In the genomic region with DNA sequence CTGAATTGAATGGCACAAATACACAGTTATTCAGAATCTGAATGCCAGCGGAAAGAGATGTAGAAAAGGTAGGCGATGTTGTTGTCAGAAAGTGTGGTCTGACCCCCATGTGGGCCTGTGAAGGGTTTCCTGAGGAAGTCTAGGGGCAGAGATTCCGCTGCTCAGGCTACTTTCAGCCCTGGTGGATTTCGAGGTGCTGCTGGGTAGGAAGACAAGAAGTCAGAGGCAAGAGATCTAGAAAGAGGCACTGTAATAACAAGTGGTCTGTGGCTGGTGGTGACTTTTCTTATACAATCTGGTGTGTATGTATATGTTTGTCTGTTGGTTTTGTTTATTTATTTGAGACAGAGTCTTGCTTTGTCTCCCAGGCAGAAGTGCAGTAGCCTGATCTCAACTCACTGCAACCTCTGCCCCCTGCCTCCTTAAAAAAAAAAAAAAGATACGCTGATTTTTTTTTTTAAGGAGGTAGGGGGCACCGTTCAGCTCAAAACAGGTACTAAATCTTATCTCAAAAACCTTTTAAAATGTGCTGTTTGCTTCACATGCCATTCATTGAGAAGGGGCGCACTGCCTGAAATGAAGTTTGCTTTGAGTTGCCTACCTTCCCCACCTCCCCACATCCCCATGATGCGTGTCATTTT, we compare ENCODE assay signal across 12 cellular contexts. TPM values are rescaled to one million over a fixed set of nuclear protein-coding genes. Genes with fewer than 3 reads are reported as not detected.
DNase-seq lines count a peak whose midpoint lies in the region; ATAC-seq and TF ChIP-seq lines count a peak whose summit lies in the region.
"Had no signal": no experiment of that assay in that cellular context is flagged by ENCODE, and none has a peak within 500 bp of the region (broad histone marks: within the 10 kb centered on the region; RNA-seq: fewer than 3 reads in every experiment).

No MANE protein-coding gene starts in this region.

- H3K4me1 ChIP-seq in H9 (ENCODE audit: insufficient read depth, low read length) (no peaks in the 10 kb centered on the region), neural progenitor cell (no peaks in the 10 kb centered on the region), tibial nerve (no peaks in the 10 kb centered on the region)
- H3K4me1 ChIP-seq: Caco-2, psoas muscle, suprapubic skin had no signal

- H3F3A ChIP-seq in neural progenitor cell (ENCODE audit: low read depth): no peaks in the 10 kb centered on the region

- H3K9me3 Mint-ChIP-seq in H9: no peaks in the 10 kb centered on the region
- no peaks in the 10 kb centered on the region for H3K9me3 Mint-ChIP-seq in T-cell
- no peaks in the 10 kb centered on the region for H3K9me3 Mint-ChIP-seq in activated naive CD4-positive, alpha-beta T cell treated with anti-CD3 and anti-CD28 coated beads, Interleukin-2, amount 10 ng/mL, durations not matched to agents 7 days and 5 days
- no peaks in the 10 kb centered on the region for H3K9me3 Mint-ChIP-seq in neural progenitor cell

- H3K4me3 Mint-ChIP-seq in H9 (no peak overlapping the region), T-cell (peak overlapping the region; percentile 32 to 55 (median 54)), neural progenitor cell (no peak overlapping the region)
- peak overlapping the region; percentile 24 for H3K4me3 Mint-ChIP-seq in activated naive CD4-positive, alpha-beta T cell treated with anti-CD3 and anti-CD28 coated beads, Interleukin-2, amount 10 ng/mL, durations not matched to agents 7 days and 5 days

- H4K8ac ChIP-seq in H9 (replicated peaks; ENCODE audit: insufficient read length, low read depth, low read length): no peak overlapping the region

- no peak overlapping the region for H3K9ac ChIP-seq in H9 (ENCODE audit: extremely low read depth, insufficient read length, low read length)
- no peak overlapping the region for H3K9ac ChIP-seq in neural progenitor cell

- no peaks in the 10 kb centered on the region for H3K36me3 Mint-ChIP-seq in H9 (ENCODE audit: insufficient read depth in 1 of 3, low read depth in 3 of 3)
- H3K36me3 Mint-ChIP-seq in T-cell: no peaks in the 10 kb centered on the region
- H3K36me3 Mint-ChIP-seq in activated naive CD4-positive, alpha-beta T cell treated with anti-CD3 and anti-CD28 coated beads, Interleukin-2, amount 10 ng/mL, durations not matched to agents 7 days and 5 days: no peaks in the 10 kb centered on the region
- H3K36me3 Mint-ChIP-seq in neural progenitor cell: no peaks in the 10 kb centered on the region

- no peaks in the 10 kb centered on the region for H3K23me2 ChIP-seq in H9 (ENCODE audit: insufficient read length, low read depth, low read length, poor library complexity, severe bottlenecking)

- H4K20me1 ChIP-seq in H9 (ENCODE audit: control insufficient read depth, insufficient read depth, insufficient read length) (no peaks in the 10 kb centered on the region), neural progenitor cell (ENCODE audit: low read depth) (no peaks in the 10 kb centered on the region)

- H4K91ac ChIP-seq in H9 (ENCODE audit: insufficient read length, low read depth, low read length): no peak overlapping the region

- no peak overlapping the region for H2BK5ac ChIP-seq in H9 (ENCODE audit: insufficient read length, low read length)

- POLR2A ChIA-PET in T-cell (lab: Charles Lee): interaction anchor here in 1 of 2 donors (0.6 kb wide), 1 partner anchor 14 kb away, joined by 3 read pairs; no protein-coding TSS in a partner anchor

- CTCF ChIA-PET in T-cell (lab: Charles Lee): interaction anchor here in 1 of 2 donors (0.6 to 1.0 kb wide), 3 partner anchors 12 to 1163 kb away, joined by 3 to 4 read pairs (median 3); no protein-coding TSS in a partner anchor
- CTCF ChIA-PET in activated naive CD4-positive, alpha-beta T cell treated with anti-CD3 and anti-CD28 coated beads, Interleukin-2, amount 10 ng/mL, durations not matched to agents 7 days and 5 days (lab: Charles Lee): interaction anchor here (1.0 to 2.1 kb wide), 2 partner anchors 9 to 14 kb away, joined by 4 to 17 read pairs; no protein-coding TSS in a partner anchor

- WGBS in H9 (ENCODE audit: extremely low coverage, insufficient read length, low lambda C conversion rate): no CpG with 5 or more reads among the region's 8 CpGs
- WGBS in tibial nerve, 2 donors: 60 to 66% methylated on average over 8 of the region's 8 CpGs

- H3K79me2 ChIP-seq in H9 (ENCODE audit: insufficient read depth, low read length): no peaks in the 10 kb centered on the region
- H3K79me2 ChIP-seq in neural progenitor cell (ENCODE audit: low read depth): no peaks in the 10 kb centered on the region

- no peak overlapping the region for H2BK15ac ChIP-seq in H9 (ENCODE audit: low read depth, low read length)

- no peak overlapping the region for H3K23ac ChIP-seq in H9 (ENCODE audit: insufficient read length, low read depth, low read length)

- H3K27ac ChIP-seq in H9 (ENCODE audit: insufficient read length, low read depth, low read length): no peak overlapping the region
- H3K27ac ChIP-seq in neural progenitor cell: no peak overlapping the region
- no peak overlapping the region for H3K27ac ChIP-seq in tibial nerve
- H3K27ac ChIP-seq: psoas muscle, suprapubic skin had no signal

- H3K4me1 Mint-ChIP-seq in H9 (peaks cover 0 to 5% of the 10 kb centered on the region in 2 experiments; a peak in 3 of 4 replicates), T-cell (peaks cover 17 to 44% (median 25%) of the 10 kb centered on the region in 3 donors), neural progenitor cell (no peaks in the 10 kb centered on the region)
- peaks cover 28% of the 10 kb centered on the region for H3K4me1 Mint-ChIP-seq in activated naive CD4-positive, alpha-beta T cell treated with anti-CD3 and anti-CD28 coated beads, Interleukin-2, amount 10 ng/mL, durations not matched to agents 7 days and 5 days

- H2AK5ac ChIP-seq in H9 (ENCODE audit: insufficient read length, low read length): no peak overlapping the region

- H3K56ac ChIP-seq in H9 (ENCODE audit: insufficient read length, low read depth, low read length): no peak overlapping the region

- H3K27me3 ChIP-seq in H9 (ENCODE audit: insufficient read depth, low read length) (no peaks in the 10 kb centered on the region), neural progenitor cell (no peaks in the 10 kb centered on the region), MG63 (no peaks in the 10 kb centered on the region), tibial nerve (no peaks in the 10 kb centered on the region)
- H3K27me3 ChIP-seq: suprapubic skin had no signal

- H3K36me3 ChIP-seq in neural progenitor cell (no peaks in the 10 kb centered on the region), MG63 (no peaks in the 10 kb centered on the region), tibial nerve (no peaks in the 10 kb centered on the region)
- H3K36me3 ChIP-seq: suprapubic skin had no signal

- H3T11ph ChIP-seq in H9 (ENCODE audit: low read length): no peak overlapping the region

- H2AFZ ChIP-seq in H9 (ENCODE audit: low read length): no peak overlapping the region
- H2AFZ ChIP-seq in neural progenitor cell (replicated peaks): no peak overlapping the region

- H3K4me2 ChIP-seq in H9 (ENCODE audit: insufficient read depth, insufficient read length, low read length) (no peak overlapping the region), neural progenitor cell (no peak overlapping the region)

- H3K4ac ChIP-seq in H9 (ENCODE audit: low read depth, low read length): no peak overlapping the region

- H3K18ac ChIP-seq in H9 (ENCODE audit: insufficient read length, low read depth, low read length): no peak overlapping the region

- TF ChIP-seq POLR2A in tibial nerve (IDR thresholded peaks at IDR 0.05): no peak

- no peak overlapping the region for H3K4me3 ChIP-seq in neural progenitor cell
- H3K4me3 ChIP-seq in MG63: no peak overlapping the region
- no peak overlapping the region for H3K4me3 ChIP-seq in tibial nerve
- H3K4me3 ChIP-seq: psoas muscle, suprapubic skin had no signal

- H3K9me3 ChIP-seq in H9 (ENCODE audit: control insufficient read depth, low read depth, low read length) (no peaks in the 10 kb centered on the region), neural progenitor cell (ENCODE audit: low read depth) (no peaks in the 10 kb centered on the region), MG63 (no peaks in the 10 kb centered on the region), tibial nerve (no peaks in the 10 kb centered on the region)
- H3K9me3 ChIP-seq: Caco-2, psoas muscle, suprapubic skin had no signal

- H2BK20ac ChIP-seq in H9 (ENCODE audit: low read depth, low read length, poor library complexity, severe bottlenecking): no peak overlapping the region

- H2BK120ac ChIP-seq in H9 (ENCODE audit: low read depth, low read length, poor library complexity, severe bottlenecking): no peak overlapping the region

- TF ChIP-seq CTCF in H9 (conservative IDR thresholded peaks at IDR 0.05) (peak; percentile 47; the same call in 2 of the 3 replicates), neural progenitor cell (IDR thresholded peaks at IDR 0.05) (peak; percentile 14), tibial nerve (IDR thresholded peaks at IDR 0.05) (no peak)

- no peak for TF ChIP-seq EP300 in tibial nerve (IDR thresholded peaks at IDR 0.05)

- H3K14ac ChIP-seq in H9 (ENCODE audit: insufficient read depth, low read length): no peak overlapping the region

- no peak overlapping the region for H4K5ac ChIP-seq in H9 (ENCODE audit: insufficient read length, low read depth, low read length)

- no peaks in the 10 kb centered on the region for H3K79me1 ChIP-seq in H9 (ENCODE audit: insufficient read depth, low read depth, low read length, poor library complexity, severe bottlenecking)

- H2BK12ac ChIP-seq in H9 (ENCODE audit: insufficient read length, low read depth, low read length): no peak overlapping the region

- DNase-seq in H9 (no peak), T-cell (peak in 16 of 34 experiments; percentile 1 to 33 (median 12)), neural progenitor cell (ENCODE audit: low spot score) (no peak), MG63 (no peak), kidney tubule cell (ENCODE audit: low spot score) (no peak), tibial nerve (ENCODE audit: low spot score in 2 of 2) (no peak)
- DNase-seq in activated naive CD4-positive, alpha-beta T cell treated with anti-CD3 and anti-CD28 coated beads, Interleukin-2, amount 10 ng/mL, durations not matched to agents 7 days and 5 days: peak; percentile 56
- DNase-seq: Caco-2, NCI-H187 treated with DMSO at 0.1 percent for 48 hours, psoas muscle had no signal

- ATAC-seq in T-cell (replicated peaks in 1 of 4): peak; percentile 68 to 87 (median 76)
- ATAC-seq: psoas muscle had no signal

- H3K27me3 Mint-ChIP-seq in H9 (ENCODE audit: low read depth) (no peaks in the 10 kb centered on the region), T-cell (no peaks in the 10 kb centered on the region), neural progenitor cell (ENCODE audit: insufficient read depth, low read depth) (peaks cover 2% of the 10 kb centered on the region)
- peaks cover 37% of the 10 kb centered on the region for H3K27me3 Mint-ChIP-seq in activated naive CD4-positive, alpha-beta T cell treated with anti-CD3 and anti-CD28 coated beads, Interleukin-2, amount 10 ng/mL, durations not matched to agents 7 days and 5 days

- H3K27ac Mint-ChIP-seq in H9 (peak overlapping the region in 1 of 3 experiments; percentile 73; a peak in 1 of 7 replicates), T-cell (peak overlapping the region; percentile 88 to 90), neural progenitor cell (no peak overlapping the region)
- peak overlapping the region; percentile 80 for H3K27ac Mint-ChIP-seq in activated naive CD4-positive, alpha-beta T cell treated with anti-CD3 and anti-CD28 coated beads, Interleukin-2, amount 10 ng/mL, durations not matched to agents 7 days and 5 days

RNA-seq across cellular contexts. Expression of a gene that starts 27.1 kb away (rescaled TPM):
- total RNA-seq in H9 (2021) (not detected in 2 replicates), T-cell (not detected), neural progenitor cell (ENCODE audit: low replicate concordance) (0.12 TPM in 1 of 2 replicates, not detected in the other), tibial nerve (1 to 10 TPM in 1 of 4 donors, under 1 TPM in 1, not detected in 2; 0.78 to 1.5 TPM)
- total RNA-seq in MG63 (2014; rRNA removed; shearing (Covaris generic); ENCODE audit: low replicate concordance): not detected in 2 replicates
- total RNA-seq: Caco-2, mononuclear cell, psoas muscle, suprapubic skin had no signal

RNA-seq across cellular contexts. Expression of a gene that starts 27.1 kb away (rescaled TPM):
- total RNA-seq in H9 (2021) (35.8 and 37.0 TPM in 2 replicates), T-cell (10 to 100 TPM; 16.5 to 28.0 (median 21.0) TPM), neural progenitor cell (ENCODE audit: low replicate concordance) (21.6 and 24.9 TPM in 2 replicates), tibial nerve (10 to 100 TPM; 35.2 to 49.2 (median 42.2) TPM)
- 10.6 and 13.6 TPM in 2 replicates for total RNA-seq in MG63 (2014; rRNA removed; shearing (Covaris generic); ENCODE audit: low replicate concordance)

Comparison
In these comparisons a context has a peak if more than half of its experiments do, and no peak if none do; other contexts are left out.
1. H3K4me3 Mint-ChIP-seq: peak in T-cell (3 of 3) and activated naive CD4-positive, alpha-beta T cell treated with anti-CD3 and anti-CD28 coated beads, Interleukin-2, amount 10 ng/mL, durations not matched to agents 7 days and 5 days (single experiment); none in H9 (0 of 2) and neural progenitor cell (single experiment).
2. CTCF ChIP-seq: peak in H9 (single experiment) and neural progenitor cell (single experiment); none in tibial nerve (0 of 5).